16 cellular contexts compared by ENCODE assay signal in genomic region chr21:44441041-44441400, GRCh38. TPM values are rescaled to one million over a fixed set of nuclear protein-coding genes. Genes with fewer than 3 reads are reported as not detected.
DNase-seq lines count a peak whose midpoint lies in the region; ATAC-seq, FAIRE-seq and TF ChIP-seq lines count a peak whose summit lies in the region.
"Had no signal": no experiment of that assay in that cellular context is flagged by ENCODE, and none has a peak within 500 bp of the region (broad histone marks: within the 10 kb centered on the region; RNA-seq: fewer than 3 reads in every experiment).

No MANE protein-coding gene starts in this region.

- TF ChIP-seq EP300 in HepG2 (IDR thresholded peaks at IDR 0.05; ENCODE audit: low read depth in 2 of 2, low read length in 2 of 2): no peak
- TF ChIP-seq EP300 in HepG2 (CRISPR knock-in tag; IDR thresholded peaks at IDR 0.05; ENCODE audit: borderline replicate concordance): no peak

- no peak overlapping the region for H3K27ac Mint-ChIP-seq in CD14-positive monocyte
- H3K27ac Mint-ChIP-seq: B cell; CD4-positive, alpha-beta T cell had no signal

- no peak for FAIRE-seq in HepG2 (lab: Jason Lieb, UNC)
- FAIRE-seq: D721Med, G401.6, GM12891 had no signal

- H3K79me2 ChIP-seq in HepG2 (ENCODE audit: insufficient read depth, low read length): no peaks in the 10 kb centered on the region

- no peak overlapping the region for H3K4me3 ChIP-seq in heart right ventricle
- H3K4me3 ChIP-seq in HepG2 (replicated peaks in 1 of 3; ENCODE audit: insufficient read depth in 1 of 3, low read depth in 2 of 3, low read length in 3 of 3): peak overlapping the region in 1 of 3 experiments; percentile 8; a peak in 1 of 6 replicates
- H3K4me3 ChIP-seq in spleen: no peak overlapping the region

- TF ChIP-seq CTCF in heart right ventricle (IDR thresholded peaks at IDR 0.05): no peak
- TF ChIP-seq CTCF in CD14-positive monocyte (IDR thresholded peaks at IDR 0.05): no peak
- TF ChIP-seq CTCF in HepG2 (CRISPR knock-in tag; IDR thresholded peaks at IDR 0.05): no peak
- TF ChIP-seq CTCF in spleen (IDR thresholded peaks at IDR 0.05 in 8 of 11, conservative IDR thresholded peaks at IDR 0.05 in 3 of 11): no peak

- H3K4me1 Mint-ChIP-seq in CD14-positive monocyte: no peaks in the 10 kb centered on the region
- H3K4me1 Mint-ChIP-seq: B cell had no signal

- CTCF ChIA-PET in HepG2 (lab: Yijun Ruan, JAX; ENCODE audit: low intra/inter-chr PET ratio, low total read pairs): no interaction called here

- H3K27ac ChIP-seq in heart right ventricle (no peak overlapping the region), HepG2 (ENCODE audit: extremely low read length, insufficient read depth, low read length) (no peak overlapping the region), spleen (no peak overlapping the region)

- H3K27me3 ChIP-seq in heart right ventricle (peaks cover 0 to 7% (median 0%) of the 10 kb centered on the region in 7 donors), HepG2 (ENCODE audit: control insufficient read depth in 1 of 2, insufficient read depth in 2 of 2, low read length in 2 of 2) (peaks cover 2 to 20% of the 10 kb centered on the region in 2 experiments; a peak in 4 of 5 replicates), spleen (replicated peaks in 1 of 7) (peaks cover 0 to 18% (median 0%) of the 10 kb centered on the region in 7 donors)

- in situ Hi-C loops in HepG2 (cut with HindIII; ENCODE audit: extremely low pct_ligation_motif_present, low pct_unique_long_range_greater_than_20kb): loop anchor here (5.0 kb wide), 1 partner anchor 41 kb away; no protein-coding TSS in a partner anchor

- no peaks in the 10 kb centered on the region for H4K20me1 ChIP-seq in HepG2 (ENCODE audit: insufficient read depth, low read length)

- BruUV-seq in HepG2 (replicated peaks; lab: Mats Ljungman, UMichigan): no TSS peak

- H3K4me1 ChIP-seq in heart right ventricle (peaks cover 0 to 20% (median 5%) of the 10 kb centered on the region in 9 donors), HepG2 (ENCODE audit: insufficient read depth, low read length) (peaks cover 52% of the 10 kb centered on the region), spleen (no peaks in the 10 kb centered on the region)
- H3K4me1 ChIP-seq: Caco-2 had no signal

- peaks cover 3 to 6% (median 3%) of the 10 kb centered on the region in 3 donors for H3K27me3 Mint-ChIP-seq in CD14-positive monocyte (ENCODE audit: low read depth in 3 of 3)
- H3K27me3 Mint-ChIP-seq: CD4-positive, alpha-beta T cell had no signal

- intact Hi-C loops in Right ventricle myocardium inferior (cut with DNase I) (no loop called here), heart right ventricle (cut with DNase I) (loop anchor here in 1 of 10 donors (10.0 kb wide), 1 partner anchor 56 kb away; no protein-coding TSS in a partner anchor), CD14-positive monocyte (cut with micrococcal nuclease) (no loop called here), HepG2 (cut with micrococcal nuclease; ENCODE audit: unreplicated experiment) (no loop called here), spleen (cut with DNase I; ENCODE audit: low total_unique reads) (no loop called here)

- H3K4me2 ChIP-seq in HepG2 (ENCODE audit: low read depth, low read length): no peak overlapping the region; the same call in 1 of the 2 replicates

- TF ChIP-seq POLR2A in HepG2 (IDR thresholded peaks at IDR 0.05; ENCODE audit: insufficient read depth in 1 of 2, low read depth in 2 of 2, low read length in 2 of 2) (no peak), spleen (IDR thresholded peaks at IDR 0.05) (no peak)

- H3K36me3 Mint-ChIP-seq in CD14-positive monocyte: peaks cover 53 to 75% of the 10 kb centered on the region in 2 donors

- DNase-seq in Right ventricle myocardium inferior (ENCODE audit: missing footprints) (peak; percentile 28), heart right ventricle (no peak), CD14-positive monocyte (ENCODE audit: low spot score) (peak; percentile 23), HepG2 (ENCODE audit: low spot score) (no peak), spleen (peak; percentile 41), NOMO-1 (lab: John Stamatoyannopoulos, UW; ENCODE audit: unreplicated experiment in 2 of 2) (no peak)
- DNase-seq: C1 segment of cervical spinal cord; CD4-positive, alpha-beta T cell; GOT3; H9 had no signal

- H2AFZ ChIP-seq in HepG2 (ENCODE audit: low read length): no peak overlapping the region

- H3K9me3 ChIP-seq in heart right ventricle (no peaks in the 10 kb centered on the region), HepG2 (ENCODE audit: low read length) (no peaks in the 10 kb centered on the region), spleen (peaks cover 0 to 3% (median 0%) of the 10 kb centered on the region in 8 donors)
- H3K9me3 ChIP-seq: Caco-2 had no signal

- H3K4me3 Mint-ChIP-seq in CD14-positive monocyte: no peak overlapping the region
- H3K4me3 Mint-ChIP-seq: B cell; CD4-positive, alpha-beta T cell; H9 had no signal

- peaks cover 0 to 60% (median 0%) of the 10 kb centered on the region in 9 donors for H3K36me3 ChIP-seq in heart right ventricle
- no peaks in the 10 kb centered on the region for H3K36me3 ChIP-seq in HepG2 (replicated peaks in 1 of 2; ENCODE audit: control insufficient read depth in 1 of 2, insufficient read depth in 2 of 2, low read length in 2 of 2)
- peaks cover 0 to 80% (median 48%) of the 10 kb centered on the region in 6 donors for H3K36me3 ChIP-seq in spleen

- 77 to 84% methylated on average over 9 to 10 of the region's 10 CpGs for WGBS in heart right ventricle, 2 donors
- WGBS in HepG2 (ENCODE audit: low lambda C conversion rate): 17% methylated on average over 1 of the region's 10 CpGs
- 80 to 91% (median 87%) methylated on average over 9 to 10 of the region's 10 CpGs for WGBS in spleen, 5 donors

- H3K9ac ChIP-seq in HepG2 (ENCODE audit: insufficient read depth, low read depth, low read length): no peak overlapping the region

- ATAC-seq in Right ventricle myocardium inferior (no peak), heart right ventricle (no peak), HepG2 (no peak), GM18502 (IDR thresholded peaks at IDR 0.05; ENCODE audit: poor library complexity, unreplicated experiment) (no peak)

- no peak for TF ChIP-seq RAD21 in HepG2 (CRISPR knock-in tag; IDR thresholded peaks at IDR 0.05)

- peaks cover 6 to 31% (median 11%) of the 10 kb centered on the region in 7 donors for H3K9me3 Mint-ChIP-seq in CD14-positive monocyte
- H3K9me3 Mint-ChIP-seq: CD4-positive, alpha-beta T cell; H9 had no signal

- POLR2A ChIA-PET in HepG2 (lab: Yijun Ruan, JAX): interaction anchor here (2.4 kb wide), 1 partner anchor 14 kb away, joined by 5 read pairs; the partner anchor contains the start of gene LRRC3

TF ChIP-seq in HepG2, 621 proteins besides CTCF, POLR2A, EP300 and RAD21 (continues in another document):
- TF ChIP-seq MAF1 (CRISPR knock-in tag; IDR thresholded peaks at IDR 0.05; ENCODE audit: borderline replicate concordance): no peak
- no peak for TF ChIP-seq TEAD3 (CRISPR knock-in tag; optimal IDR thresholded peaks at IDR 0.05; ENCODE audit: borderline replicate concordance)
- TF ChIP-seq CBX1 (IDR thresholded peaks at IDR 0.05; ENCODE audit: low read depth): no peak
- peak; percentile 4; the same call in 1 of the 2 replicates for TF ChIP-seq ZNF770 (CRISPR knock-in tag; IDR thresholded peaks at IDR 0.05)
- no peak for TF ChIP-seq KDM5B (CRISPR knock-in tag; IDR thresholded peaks at IDR 0.05; ENCODE audit: borderline replicate concordance)
- no peak for TF ChIP-seq ZIK1 (CRISPR knock-in tag; IDR thresholded peaks at IDR 0.05; ENCODE audit: borderline replicate concordance, low read depth)

RNA-seq across cellular contexts. Expression of gene LRRC3, which starts 14.3 kb away (rescaled TPM):
- 3.3 TPM for total RNA-seq in Right ventricle myocardium inferior
- 1 to 10 TPM; 1.2 to 3.2 (median 2.1) TPM for total RNA-seq in heart right ventricle
- polyA plus RNA-seq in heart right ventricle: 1 to 10 TPM; 1.2 to 2.3 TPM
- polyA plus RNA-seq in CD14-positive monocyte: under 1 TPM; 0.30 to 0.41 TPM
- total RNA-seq in HepG2 (2016; rRNA removed; fragmentation: Illumina TruSeq; extraction: Trizol): 3.9 and 4.8 TPM in 2 replicates
- total RNA-seq in HepG2 (2016; cell fraction: cytosol; rRNA removed; fragmentation: Illumina TruSeq; extraction: Trizol; ENCODE audit: low read depth): 0.97 and 1.1 TPM in 2 replicates
- total RNA-seq in HepG2 (2016; cell fraction: insoluble cytoplasmic fraction; rRNA removed; fragmentation: Illumina TruSeq; extraction: Trizol): 3.1 and 4.8 TPM in 2 replicates
- 3.5 and 4.4 TPM in 2 replicates for total RNA-seq in HepG2 (2016; cell fraction: membrane; rRNA removed; fragmentation: Illumina TruSeq; extraction: Trizol)
- total RNA-seq in HepG2 (2016; cell fraction: nucleus; rRNA removed; fragmentation: Illumina TruSeq; extraction: Trizol): 5.2 and 5.7 TPM in 2 replicates
- 16.5 and 24.3 TPM in 2 replicates for polyA plus RNA-seq in HepG2 (2011; rRNA removed)
- 17.5 and 19.8 TPM in 2 replicates for polyA plus RNA-seq in HepG2 (2011; cell fraction: cytosol; rRNA removed)
- polyA plus RNA-seq in HepG2 (2011; cell fraction: nucleus; rRNA removed): 25.9 and 31.8 TPM in 2 replicates
- polyA plus RNA-seq in HepG2 (2012): 24.1 and 27.1 TPM in 2 replicates
- polyA plus RNA-seq in HepG2 (2016; cell fraction: cytosol; fragmentation: Illumina TruSeq; extraction: Trizol; ENCODE audit: low read depth): 0.99 and 1.3 TPM in 2 replicates
- polyA plus RNA-seq in HepG2 (2016; cell fraction: insoluble cytoplasmic fraction; fragmentation: Illumina TruSeq; extraction: Trizol; ENCODE audit: low read depth): 4.4 and 5.5 TPM in 2 replicates
- 2.9 and 3.4 TPM in 2 replicates for polyA plus RNA-seq in HepG2 (2016; cell fraction: membrane; fragmentation: Illumina TruSeq; extraction: Trizol; ENCODE audit: low read depth)
- polyA plus RNA-seq in HepG2 (2016; cell fraction: nucleus; fragmentation: Illumina TruSeq; extraction: Trizol; ENCODE audit: insufficient read depth, low read depth): 10.0 TPM in 2 replicates
- 3.8 and 34.5 TPM in 2 replicates for polyA minus RNA-seq in HepG2 (2011; rRNA and poly(A)+ RNA removed; ENCODE audit: low replicate concordance)
- polyA minus RNA-seq in HepG2 (2011; cell fraction: cytosol; rRNA and poly(A)+ RNA removed): 16.0 and 20.9 TPM in 2 replicates
- polyA minus RNA-seq in HepG2 (2011; cell fraction: nucleus; rRNA and poly(A)+ RNA removed): 10.4 and 13.4 TPM in 2 replicates
- total RNA-seq in spleen: 1 to 10 TPM; 1.3 to 4.9 (median 3.4) TPM
- polyA plus RNA-seq in spleen: under 1 TPM; 0.24 to 0.86 (median 0.26) TPM

Comparison
In these comparisons a context has a peak if more than half of its experiments do, and no peak if none do; other contexts are left out.
1. DNase-seq: peak in Right ventricle myocardium inferior (single experiment), CD14-positive monocyte (single experiment) and spleen (single experiment); none in heart right ventricle (0 of 2), HepG2 (single experiment) and NOMO-1 (0 of 2).